ENCODE assay signal across 22 cellular contexts in genomic region chr1:189349600-189349999, GRCh38.
"Had no signal": no experiment of that assay in that cellular context is flagged by ENCODE, and none has a peak within 500 bp of the region (broad histone marks: within the 10 kb centered on the region; RNA-seq: fewer than 3 reads in every experiment).

No MANE protein-coding gene starts in this region.

- H3K9me3 Mint-ChIP-seq: activated CD4-positive, alpha-beta T cell treated with anti-CD3 and anti-CD28 coated beads, Interleukin-2, amount 10 ng/mL, durations not matched to agents 7 days and 5 days; activated T-helper 17 cell treated with anti-CD3 and anti-CD28 coated beads, Interleukin-2, amount 50 U/mL, for 72 hours had no signal

- H3K27me3 ChIP-seq: brain microvascular endothelial cell, cardiac muscle cell had no signal

- H3K27me3 Mint-ChIP-seq: activated CD4-positive, alpha-beta memory T cell treated with anti-CD3 and anti-CD28 coated beads, Interleukin-2, amount 10 ng/mL, durations not matched to agents 7 days and 5 days; activated CD4-positive, alpha-beta T cell treated with anti-CD3 and anti-CD28 coated beads, Interleukin-2, amount 10 ng/mL, durations not matched to agents 7 days and 5 days; activated naive CD4-positive, alpha-beta T cell treated with anti-CD3 and anti-CD28 coated beads, Interleukin-2, amount 10 ng/mL, durations not matched to agents 7 days and 5 days; activated naive CD8-positive, alpha-beta T cell treated with anti-CD3 and anti-CD28 coated beads for 36 hours; activated T-helper 17 cell treated with anti-CD3 and anti-CD28 coated beads, Interleukin-2, amount 50 U/mL, for 72 hours had no signal

- H3K36me3 Mint-ChIP-seq: activated naive CD4-positive, alpha-beta T cell treated with anti-CD3 and anti-CD28 coated beads, Interleukin-2, amount 10 ng/mL, durations not matched to agents 7 days and 5 days; activated naive CD8-positive, alpha-beta T cell treated with anti-CD3 and anti-CD28 coated beads for 36 hours had no signal

- FAIRE-seq: RCC 7860 had no signal

- H3K4me2 ChIP-seq: KMS-11 had no signal

- H3K9ac ChIP-seq: KMS-11 had no signal

- H3K4me1 Mint-ChIP-seq: activated CD4-positive, alpha-beta memory T cell treated with anti-CD3 and anti-CD28 coated beads, Interleukin-2, amount 10 ng/mL, durations not matched to agents 7 days and 5 days; activated CD4-positive, alpha-beta T cell treated with anti-CD3 and anti-CD28 coated beads, Interleukin-2, amount 10 ng/mL, durations not matched to agents 7 days and 5 days; activated naive CD4-positive, alpha-beta T cell treated with anti-CD3 and anti-CD28 coated beads, Interleukin-2, amount 10 ng/mL, durations not matched to agents 7 days and 5 days; activated naive CD8-positive, alpha-beta T cell treated with anti-CD3 and anti-CD28 coated beads for 36 hours; activated T-helper 17 cell treated with anti-CD3 and anti-CD28 coated beads, Interleukin-2, amount 50 U/mL, for 72 hours had no signal

- H3K27ac Mint-ChIP-seq: activated CD4-positive, alpha-beta memory T cell treated with anti-CD3 and anti-CD28 coated beads, Interleukin-2, amount 10 ng/mL, durations not matched to agents 7 days and 5 days; activated CD4-positive, alpha-beta T cell treated with anti-CD3 and anti-CD28 coated beads, Interleukin-2, amount 10 ng/mL, durations not matched to agents 7 days and 5 days; activated naive CD4-positive, alpha-beta T cell treated with anti-CD3 and anti-CD28 coated beads, Interleukin-2, amount 10 ng/mL, durations not matched to agents 7 days and 5 days; activated naive CD8-positive, alpha-beta T cell treated with anti-CD3 and anti-CD28 coated beads for 36 hours; activated T-helper 17 cell treated with anti-CD3 and anti-CD28 coated beads, Interleukin-2, amount 50 U/mL, for 72 hours had no signal

- H3K36me3 ChIP-seq: brain microvascular endothelial cell, cardiac muscle cell had no signal

- H3K27ac ChIP-seq: brain microvascular endothelial cell, cardiac muscle cell, KMS-11, VCaP had no signal

- DNase-seq: activated CD4-positive, alpha-beta memory T cell treated with anti-CD3 and anti-CD28 coated beads, Interleukin-2, amount 10 ng/mL, durations not matched to agents 7 days and 5 days; activated CD4-positive, alpha-beta T cell treated with anti-CD3 and anti-CD28 coated beads, Interleukin-2, amount 10 ng/mL, durations not matched to agents 7 days and 5 days; activated CD4-positive, CD25-positive, alpha-beta regulatory T cell; activated gamma-delta T cell; activated naive CD4-positive, alpha-beta T cell treated with anti-CD3 and anti-CD28 coated beads, Interleukin-2, amount 10 ng/mL, durations not matched to agents 7 days and 5 days; activated naive CD8-positive, alpha-beta T cell treated with anti-CD3 and anti-CD28 coated beads for 36 hours; activated T-cell treated with anti-CD3 and anti-CD28 coated beads for 4 hours; activated T-cell treated with anti-CD3 and anti-CD28 coated beads, Interleukin-2, amount 50 U/mL, for 48 hours; brain microvascular endothelial cell; NCI-H1092; NCI-H1417; NCI-H1694 treated with DMSO at 0.1 percent for 48 hours; NCI-H2029 treated with DMSO at 0.1 percent for 48 hours; NCI-H510A treated with DMSO at 0.1 percent for 48 hours; NCI-H69; PC-3; T-helper 1 cell had no signal

- H3K4me3 Mint-ChIP-seq: activated CD4-positive, alpha-beta memory T cell treated with anti-CD3 and anti-CD28 coated beads, Interleukin-2, amount 10 ng/mL, durations not matched to agents 7 days and 5 days; activated CD4-positive, alpha-beta T cell treated with anti-CD3 and anti-CD28 coated beads, Interleukin-2, amount 10 ng/mL, durations not matched to agents 7 days and 5 days; activated naive CD4-positive, alpha-beta T cell treated with anti-CD3 and anti-CD28 coated beads, Interleukin-2, amount 10 ng/mL, durations not matched to agents 7 days and 5 days; activated naive CD8-positive, alpha-beta T cell treated with anti-CD3 and anti-CD28 coated beads for 36 hours; activated T-helper 17 cell treated with anti-CD3 and anti-CD28 coated beads, Interleukin-2, amount 50 U/mL, for 72 hours had no signal

- H3K4me3 ChIP-seq: cardiac muscle cell had no signal

- ATAC-seq: activated T-helper 17 cell treated with anti-CD3 and anti-CD28 coated beads, Interleukin-2, amount 50 U/mL, for 72 hours; PC-3 had no signal
